Comparison of ENCODE assay signal across 12 cellular contexts in the genomic region with DNA sequence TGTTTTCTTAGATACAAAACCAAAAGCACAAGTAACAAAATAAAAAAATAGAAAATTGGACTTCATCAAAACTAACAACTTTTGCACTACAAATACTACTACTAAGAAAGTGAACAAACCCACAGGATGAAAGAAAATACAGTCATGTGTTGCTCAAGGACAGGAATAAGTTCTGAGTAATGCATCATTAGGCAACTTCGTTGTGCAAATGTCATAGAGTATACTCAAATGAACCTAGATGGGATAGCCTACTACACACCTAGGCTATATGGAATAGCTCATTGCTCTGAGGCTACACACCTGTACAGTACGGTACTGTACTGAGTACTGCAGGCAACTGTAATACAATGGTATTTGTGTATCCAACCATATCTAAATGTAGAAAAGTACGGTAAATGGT.
A peak's percentile ranks its signal among the peaks of the same experiment; 100 is the strongest.
DNase-seq lines count a peak whose midpoint lies in the region; ATAC-seq, FAIRE-seq and TF ChIP-seq lines count a peak whose summit lies in the region.
"Had no signal": no experiment of that assay in that cellular context is flagged by ENCODE, and none has a peak within 500 bp of the region (broad histone marks: within the 10 kb centered on the region; RNA-seq: fewer than 3 reads in every experiment).

No MANE protein-coding gene starts in this region.

- H3K36me3 ChIP-seq in CD4-positive, alpha-beta memory T cell (ENCODE audit: insufficient read depth, low read length) = peaks cover 34% of the 10 kb centered on the region
- H3K36me3 ChIP-seq in ascending aorta = peaks cover 8 to 12% of the 10 kb centered on the region in 2 donors
- no peaks in the 10 kb centered on the region for H3K36me3 ChIP-seq in right atrium auricular region

- H3K27me3 ChIP-seq in CD4-positive, alpha-beta memory T cell (ENCODE audit: insufficient read depth, low read length) = no peaks in the 10 kb centered on the region
- H3K27me3 ChIP-seq in ascending aorta (no peaks in the 10 kb centered on the region), right atrium auricular region (no peaks in the 10 kb centered on the region)

- POLR2A ChIA-PET in CD4-positive, alpha-beta memory T cell (lab: Charles Lee; ENCODE audit: partially characterized antibody) = interaction anchor here (1.1 kb wide), 1 partner anchor 16 kb away, joined by 3 read pairs; no protein-coding TSS in a partner anchor

- intact Hi-C loops in CD4-positive, alpha-beta memory T cell (cut with micrococcal nuclease) = no loop called here
- intact Hi-C loops in ascending aorta (cut with DNase I) = no loop called here

- FAIRE-seq in D721Med (lab: Jason Lieb, UNC) = no peak
- FAIRE-seq: TTC549 had no signal

- TF ChIP-seq CTCF in NB4 (IDR thresholded peaks at IDR 0.05; ENCODE audit: low read depth, low read length) = no peak
- no peak for TF ChIP-seq CTCF in ascending aorta (IDR thresholded peaks at IDR 0.05)
- no peak for TF ChIP-seq CTCF in right atrium auricular region (IDR thresholded peaks at IDR 0.05)
- no peak for TF ChIP-seq CTCF in D721Med (IDR thresholded peaks at IDR 0.05; ENCODE audit: insufficient read depth, missing control alignments)

- no peaks in the 10 kb centered on the region for H3K9me3 Mint-ChIP-seq in CD4-positive, alpha-beta memory T cell
- no peaks in the 10 kb centered on the region for H3K9me3 Mint-ChIP-seq in natural killer cell treated with Interleukin-12 subunit alpha and Interleukin-12 subunit beta and Interleukin-15 and Interleukin-18, amount 100 ng/mL, for 72 hours

- H3K36me3 Mint-ChIP-seq in CD4-positive, alpha-beta memory T cell = peaks cover 21 to 40% of the 10 kb centered on the region in 2 donors
- peaks cover 16% of the 10 kb centered on the region for H3K36me3 Mint-ChIP-seq in natural killer cell treated with Interleukin-12 subunit alpha and Interleukin-12 subunit beta and Interleukin-15 and Interleukin-18, amount 100 ng/mL, for 72 hours

- no peak for TF ChIP-seq POLR2A in NB4 (IDR thresholded peaks at IDR 0.05; ENCODE audit: extremely low read depth, insufficient read length)

- peak overlapping the region in 3 of 8 donors; percentile 2 to 59 (median 37) for H3K4me3 Mint-ChIP-seq in CD4-positive, alpha-beta memory T cell
- H3K4me3 Mint-ChIP-seq in natural killer cell treated with Interleukin-12 subunit alpha and Interleukin-12 subunit beta and Interleukin-15 and Interleukin-18, amount 100 ng/mL, for 72 hours = peak overlapping the region; percentile 28

- H3K4me1 ChIP-seq in CD4-positive, alpha-beta memory T cell (ENCODE audit: insufficient read depth, low read length) = peaks cover 44% of the 10 kb centered on the region
- peaks cover 0 to 15% of the 10 kb centered on the region in 2 donors for H3K4me1 ChIP-seq in ascending aorta
- H3K4me1 ChIP-seq in right atrium auricular region = peaks cover 0 to 36% of the 10 kb centered on the region in 2 donors

- CTCF ChIA-PET in CD4-positive, alpha-beta memory T cell (lab: Charles Lee; ENCODE audit: partially characterized antibody) = no interaction called here

- no peak overlapping the region for H3K27ac ChIP-seq in CD4-positive, alpha-beta memory T cell (ENCODE audit: low read depth, low read length)
- peak overlapping the region; percentile 13 to 19 for H3K27ac ChIP-seq in ascending aorta
- peak overlapping the region in 1 of 2 donors; percentile 42 for H3K27ac ChIP-seq in right atrium auricular region

- H3K27me3 Mint-ChIP-seq in CD4-positive, alpha-beta memory T cell = no peaks in the 10 kb centered on the region
- H3K27me3 Mint-ChIP-seq in natural killer cell treated with Interleukin-12 subunit alpha and Interleukin-12 subunit beta and Interleukin-15 and Interleukin-18, amount 100 ng/mL, for 72 hours = no peaks in the 10 kb centered on the region

- DNase-seq in CD4-positive, alpha-beta memory T cell = no peak
- peak; percentile 71 for DNase-seq in NB4 (ENCODE audit: low read depth)
- no peak for DNase-seq in ascending aorta (ENCODE audit: low spot score in 2 of 2)
- DNase-seq in natural killer cell treated with Interleukin-12 subunit alpha and Interleukin-12 subunit beta and Interleukin-15 and Interleukin-18, amount 100 ng/mL, for 72 hours (ENCODE audit: low spot score) = no peak
- DNase-seq in right atrium auricular region (ENCODE audit: low spot score) = no peak
- DNase-seq in D721Med (ENCODE audit: insufficient read length, low spot score) = no peak
- DNase-seq in dedifferentiated amniotic fluid mesenchymal stem cell (ENCODE audit: extremely low spot score) = no peak
- DNase-seq: DND-41; glutamatergic neuron; stimulated activated CD4-positive, alpha-beta T cell treated with anti-CD3 and anti-CD28 coated beads, Interleukin-4, amount 100 ng/mL, for 1 hour had no signal

- peaks cover 32 to 73% (median 57%) of the 10 kb centered on the region in 4 donors for H3K4me1 Mint-ChIP-seq in CD4-positive, alpha-beta memory T cell
- peaks cover 54 to 63% of the 10 kb centered on the region in 2 donors for H3K4me1 Mint-ChIP-seq in natural killer cell treated with Interleukin-12 subunit alpha and Interleukin-12 subunit beta and Interleukin-15 and Interleukin-18, amount 100 ng/mL, for 72 hours (ENCODE audit: low read depth in 2 of 2)

- no peaks in the 10 kb centered on the region for H3K9me3 ChIP-seq in CD4-positive, alpha-beta memory T cell (ENCODE audit: control insufficient read depth in 1 of 2, low read length in 2 of 2)
- H3K9me3 ChIP-seq in ascending aorta (no peaks in the 10 kb centered on the region), right atrium auricular region (no peaks in the 10 kb centered on the region)

- H3K27ac Mint-ChIP-seq in CD4-positive, alpha-beta memory T cell = peak overlapping the region; percentile 24 to 78 (median 57)
- H3K27ac Mint-ChIP-seq in natural killer cell treated with Interleukin-12 subunit alpha and Interleukin-12 subunit beta and Interleukin-15 and Interleukin-18, amount 100 ng/mL, for 72 hours = peak overlapping the region; percentile 45 to 59

- ATAC-seq in natural killer cell treated with Interleukin-12 subunit alpha and Interleukin-12 subunit beta and Interleukin-15 and Interleukin-18, amount 100 ng/mL, for 72 hours = peak; percentile 79 to 88
- ATAC-seq in HG02970 (IDR thresholded peaks at IDR 0.05; ENCODE audit: low FRiP score, unreplicated experiment) = no peak

- no peak overlapping the region for H3K4me3 ChIP-seq in CD4-positive, alpha-beta memory T cell (ENCODE audit: low read length in 2 of 2)
- no peak overlapping the region for H3K4me3 ChIP-seq in NB4 (ENCODE audit: low read depth, low read length)
- no peak overlapping the region for H3K4me3 ChIP-seq in ascending aorta
- no peak overlapping the region for H3K4me3 ChIP-seq in right atrium auricular region
